In the genomic region with DNA sequence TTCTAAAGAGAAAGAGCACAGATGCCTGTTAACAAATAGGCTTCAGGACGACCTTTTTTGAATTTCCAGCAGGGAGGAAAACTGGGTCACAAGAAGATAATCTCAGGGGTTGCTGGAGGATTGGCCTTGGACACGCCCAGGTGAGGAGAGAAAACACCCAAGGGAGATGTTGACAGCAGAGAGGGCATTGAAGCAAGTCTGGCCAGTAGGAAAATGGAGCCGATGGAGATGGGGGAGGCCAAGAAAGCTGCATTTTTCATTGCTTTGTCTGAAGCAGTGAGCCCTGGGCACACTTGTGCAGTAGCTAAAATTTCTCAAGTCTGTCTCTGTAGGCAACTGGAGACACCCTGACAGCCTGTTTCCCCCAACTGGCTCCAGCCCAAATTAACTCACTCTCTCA, we compare ENCODE assay signal across 23 cellular contexts.
DNase-seq lines count a peak whose midpoint lies in the region; ATAC-seq and TF ChIP-seq lines count a peak whose summit lies in the region.
"Had no signal": no experiment of that assay in that cellular context is flagged by ENCODE, and none has a peak within 500 bp of the region (broad histone marks: within the 10 kb centered on the region; RNA-seq: fewer than 3 reads in every experiment).

No MANE protein-coding gene starts in this region.

- TF ChIP-seq CTCF in cardiac muscle cell (IDR thresholded peaks at IDR 0.05; ENCODE audit: low read depth, low read length) (no peak), heart right ventricle (IDR thresholded peaks at IDR 0.05) (no peak), spleen (IDR thresholded peaks at IDR 0.05 in 8 of 11, conservative IDR thresholded peaks at IDR 0.05 in 3 of 11) (no peak)

- H3K4me1 ChIP-seq in cardiac muscle cell (ENCODE audit: low read depth) (peaks cover 16% of the 10 kb centered on the region), heart right ventricle (no peaks in the 10 kb centered on the region), spleen (no peaks in the 10 kb centered on the region)
- H3K4me1 ChIP-seq: testis had no signal

- H3K27ac ChIP-seq in cardiac muscle cell (peak overlapping the region; percentile 65), heart right ventricle (no peak overlapping the region), SK-N-MC (0 out of 2 replicates have a peak overlapping the region, but pooled peaks have one; percentile 36), spleen (no peak overlapping the region)
- H3K27ac ChIP-seq: testis had no signal

- ATAC-seq in heart right ventricle: no peak
- no peak for ATAC-seq in GM19324 (IDR thresholded peaks at IDR 0.05; ENCODE audit: low FRiP score, unreplicated experiment)
- ATAC-seq: natural killer cell treated with Interleukin-12 subunit alpha and Interleukin-12 subunit beta and Interleukin-15 and Interleukin-18, amount 100 ng/mL, for 72 hours; Right ventricle myocardium inferior; T-cell had no signal

- H3K36me3 ChIP-seq in cardiac muscle cell: no peaks in the 10 kb centered on the region
- H3K36me3 ChIP-seq in heart right ventricle: no peaks in the 10 kb centered on the region
- no peaks in the 10 kb centered on the region for H3K36me3 ChIP-seq in SK-N-MC (ENCODE audit: insufficient read depth, low read length)
- H3K36me3 ChIP-seq in spleen: no peaks in the 10 kb centered on the region

- H3K9me3 ChIP-seq in cardiac muscle cell (ENCODE audit: low read depth): no peaks in the 10 kb centered on the region
- H3K9me3 ChIP-seq in heart right ventricle: no peaks in the 10 kb centered on the region
- H3K9me3 ChIP-seq in SK-N-MC (ENCODE audit: low read depth, low read length): no peaks in the 10 kb centered on the region
- H3K9me3 ChIP-seq in spleen: peaks cover 0 to 5% (median 0%) of the 10 kb centered on the region in 8 donors
- H3K9me3 ChIP-seq: testis had no signal

- H3K27me3 ChIP-seq in cardiac muscle cell (no peaks in the 10 kb centered on the region), heart right ventricle (no peaks in the 10 kb centered on the region), spleen (replicated peaks in 1 of 7) (no peaks in the 10 kb centered on the region)
- H3K27me3 ChIP-seq: testis had no signal

- no peak for TF ChIP-seq POLR2A in spleen (IDR thresholded peaks at IDR 0.05)

- intact Hi-C loops in heart right ventricle (cut with DNase I): no loop called here
- intact Hi-C loops in spleen (cut with DNase I; ENCODE audit: low total_unique reads): no loop called here

- H3K9ac ChIP-seq in SK-N-MC (ENCODE audit: insufficient read length): no peak overlapping the region

- WGBS in heart right ventricle, 2 donors: 72 to 74% methylated on average over 3 of the region's 3 CpGs
- WGBS in spleen, 5 donors: 69 to 79% (median 78%) methylated on average over 3 of the region's 3 CpGs

- no peak for DNase-seq in cardiac muscle cell (ENCODE audit: low read depth in 1 of 2, low spot score in 1 of 2)
- no peak for DNase-seq in heart right ventricle
- no peak for DNase-seq in SK-N-MC (ENCODE audit: low read depth, low spot score)
- DNase-seq in islet precursor cell: peak; percentile 48
- peak; percentile 11 for DNase-seq in spleen
- no peak for DNase-seq in NCI-H526 treated with DMSO at 0.1 percent for 48 hours (lab: John Stamatoyannopoulos, UW)
- DNase-seq in superior temporal gyrus (ENCODE audit: extremely low spot score): no peak
- DNase-seq: activated CD4-positive, alpha-beta memory T cell treated with anti-CD3 and anti-CD28 coated beads for 36 hours; activated naive CD4-positive, alpha-beta T cell treated with anti-CD3 and anti-CD28 coated beads, Interleukin-2, amount 10 ng/mL, durations not matched to agents 7 days and 5 days; activated T-cell treated with anti-CD3 and anti-CD28 coated beads, Interleukin-2, amount 50 U/mL, for 24 hours; aorta; CD4-positive, alpha-beta T cell; foreskin fibroblast; KG1; MV-4-11; NCI-H187; NCI-H345; stimulated activated CD4-positive, alpha-beta T cell treated with anti-CD3 and anti-CD28 coated beads, Interleukin-12 subunit alpha, Interleukin-12 subunit beta, amount 100 ng/mL, for 4 hours; T-cell; testis had no signal

- no peak overlapping the region for H3K4me3 ChIP-seq in cardiac muscle cell
- H3K4me3 ChIP-seq in heart right ventricle: no peak overlapping the region
- no peak overlapping the region for H3K4me3 ChIP-seq in SK-N-MC
- no peak overlapping the region for H3K4me3 ChIP-seq in spleen
- H3K4me3 ChIP-seq: testis had no signal

Comparison
In these comparisons a context has a peak if more than half of its experiments do, and no peak if none do; other contexts are left out.
1. H3K27ac ChIP-seq: peak in cardiac muscle cell (single experiment) and SK-N-MC (single experiment); none in heart right ventricle (0 of 10) and spleen (0 of 8).
2. DNase-seq: peak in islet precursor cell (single experiment) and spleen (single experiment); none in cardiac muscle cell (0 of 2), heart right ventricle (0 of 2), SK-N-MC (single experiment), NCI-H526 treated with DMSO at 0.1 percent for 48 hours (single experiment) and superior temporal gyrus (single experiment).